ENCODE assay signal across 2 cellular contexts in genomic region chr10:102475451-102476040, GRCh38.
A peak's percentile ranks its signal among the peaks of the same experiment; 100 is the strongest.
TF ChIP-seq lines count a peak whose summit lies in the region.

No MANE protein-coding gene starts in this region.

TF ChIP-seq in GM12891, 5 proteins besides CTCF, POLR2A, EP300 and RAD21:
- TF ChIP-seq SPI1 (IDR thresholded peaks at IDR 0.05; ENCODE audit: low read depth, low read length): no peak
- TF ChIP-seq PAX5 (IDR thresholded peaks at IDR 0.05; ENCODE audit: insufficient read depth, low read length, severe bottlenecking): no peak
- 0 out of 2 replicates have a peak, but pooled peaks have one; percentile 28 for TF ChIP-seq POLR2AphosphoS5 (IDR thresholded peaks at IDR 0.05; ENCODE audit: low read depth, low read length)
- no peak for TF ChIP-seq POU2F2 (IDR thresholded peaks at IDR 0.05; ENCODE audit: low read depth, low read length)
- TF ChIP-seq TAF1 (IDR thresholded peaks at IDR 0.05; ENCODE audit: low read depth, low read length): no peak

TF ChIP-seq in K562, 482 proteins besides CTCF, POLR2A, EP300 and RAD21:
- peak; percentile 66 for TF ChIP-seq POLR2G (IDR thresholded peaks at IDR 0.05; ENCODE audit: low read depth, low read length)
- TF ChIP-seq, protein P1, sequence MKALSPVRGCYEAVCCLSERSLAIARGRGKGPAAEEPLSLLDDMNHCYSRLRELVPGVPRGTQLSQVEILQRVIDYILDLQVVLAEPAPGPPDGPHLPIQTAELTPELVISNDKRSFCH (CRISPR knock-in tag; IDR thresholded peaks at IDR 0.05): no peak
- TF ChIP-seq, protein P1 (tag; IDR thresholded peaks at IDR 0.05): no peak
TF ChIP-seq in K562: peak in this region for 1.
